In genomic region chr10:71712170-71712569, GRCh38 we compare ENCODE assay signal across 13 cellular contexts. TPM values are rescaled to one million over a fixed set of nuclear protein-coding genes. Genes with fewer than 3 reads are reported as not detected.
DNase-seq lines count a peak whose midpoint lies in the region; ATAC-seq and TF ChIP-seq lines count a peak whose summit lies in the region.
"Had no signal": no experiment of that assay in that cellular context is flagged by ENCODE, and none has a peak within 500 bp of the region (broad histone marks: within the 10 kb centered on the region; RNA-seq: fewer than 3 reads in every experiment).

No MANE protein-coding gene starts in this region.

- ATAC-seq in GM19324 (IDR thresholded peaks at IDR 0.05; ENCODE audit: low FRiP score, unreplicated experiment) (no peak), HG03045 (IDR thresholded peaks at IDR 0.05; ENCODE audit: unreplicated experiment) (no peak)
- ATAC-seq: GM23338 had no signal

- H3K4me3 ChIP-seq in BLaER1 (no peak overlapping the region), HL-60 (replicated peaks; ENCODE audit: insufficient read depth, low read length) (no peak overlapping the region), neutrophil (ENCODE audit: low read depth in 1 of 2, low read length in 1 of 2) (no peak overlapping the region)
- H3K4me3 ChIP-seq: GM23338 had no signal

- DNase-seq in HL-60 (ENCODE audit: low read depth in 1 of 2, low spot score in 1 of 2) (no peak), SHP77 (lab: John Stamatoyannopoulos, UW) (no peak), NCI-H146 treated with DMSO at 0.1 percent for 48 hours (lab: John Stamatoyannopoulos, UW; ENCODE audit: unreplicated experiment) (no peak)
- DNase-seq: NCI-H1105 treated with DMSO at 0.1 percent for 48 hours, NCI-H69, SIG-M5 had no signal

- peaks cover 3% of the 10 kb centered on the region for H3K27me3 Mint-ChIP-seq in brain

- H3K4me1 Mint-ChIP-seq in brain, result peaks cover 35% of the 10 kb centered on the region

- no peaks in the 10 kb centered on the region for H3K27me3 ChIP-seq in BLaER1
- no peaks in the 10 kb centered on the region for H3K27me3 ChIP-seq in HL-60 (ENCODE audit: insufficient read depth, poor library complexity, severe bottlenecking)
- no peaks in the 10 kb centered on the region for H3K27me3 ChIP-seq in neutrophil

- no peaks in the 10 kb centered on the region for H3K36me3 Mint-ChIP-seq in brain
- H3K36me3 Mint-ChIP-seq: mesothelial cell of epicardium had no signal

- H3K27ac ChIP-seq in BLaER1, result peak overlapping the region; percentile 95
- peak overlapping the region; percentile 95 for H3K27ac ChIP-seq in HL-60 (replicated peaks)
- peak overlapping the region; percentile 83 for H3K27ac ChIP-seq in neutrophil

- peak overlapping the region; percentile 90 for H3K4me2 ChIP-seq in BLaER1
- H3K4me2 ChIP-seq: GM23338 had no signal

- H3K36me3 ChIP-seq in BLaER1, result no peaks in the 10 kb centered on the region
- no peaks in the 10 kb centered on the region for H3K36me3 ChIP-seq in neutrophil

- H3K27ac Mint-ChIP-seq in brain, result peak overlapping the region in 4 of 5 experiments; percentile 38 to 78 (median 56)
- H3K27ac Mint-ChIP-seq: GM23338 had no signal

- H4K20me1 ChIP-seq in BLaER1, result no peaks in the 10 kb centered on the region

- no peak overlapping the region; the same call in 1 of the 2 replicates for H3K9ac ChIP-seq in BLaER1

- H3K4me1 ChIP-seq in BLaER1 (peaks cover 89% of the 10 kb centered on the region), neutrophil (ENCODE audit: control insufficient read depth in 1 of 2, insufficient read depth in 1 of 2, low read depth in 1 of 2, low read length in 1 of 2) (peaks cover 74% of the 10 kb centered on the region in 2 experiments)

- H3K9me3 ChIP-seq in BLaER1, result no peaks in the 10 kb centered on the region
- no peaks in the 10 kb centered on the region for H3K9me3 ChIP-seq in neutrophil

- TF ChIP-seq CTCF in HL-60 (IDR thresholded peaks at IDR 0.05; ENCODE audit: insufficient read depth, low read length), result no peak
- no peak for TF ChIP-seq CTCF in brain (conservative IDR thresholded peaks at IDR 0.05)
- TF ChIP-seq CTCF in neutrophil (IDR thresholded peaks at IDR 0.05), result no peak

- peaks cover 0 to 2% (median 0%) of the 10 kb centered on the region in 5 experiments for H3K9me3 Mint-ChIP-seq in brain
- H3K9me3 Mint-ChIP-seq: GM23338, mesothelial cell of epicardium had no signal

- H3K4me3 Mint-ChIP-seq in brain, result no peak overlapping the region
- H3K4me3 Mint-ChIP-seq: GM23338, mesothelial cell of epicardium had no signal

RNA-seq across cellular contexts. Expression of gene C10orf105, which starts 7.4 kb away (rescaled TPM):
- 3.3 TPM for polyA plus RNA-seq in brain (ENCODE audit: insufficient read depth, low read depth, low replicate concordance)
